16 cellular contexts compared by ENCODE assay signal in genomic region chr14:25034803-25035681, GRCh38. TPM values are rescaled to one million over a fixed set of nuclear protein-coding genes. Genes with fewer than 3 reads are reported as not detected.
DNase-seq lines count a peak whose midpoint lies in the region; ATAC-seq, FAIRE-seq and TF ChIP-seq lines count a peak whose summit lies in the region.
"Had no signal": no experiment of that assay in that cellular context is flagged by ENCODE, and none has a peak within 500 bp of the region (broad histone marks: within the 10 kb centered on the region; RNA-seq: fewer than 3 reads in every experiment).

No MANE protein-coding gene starts in this region.

- CTCF ChIA-PET in GM12878 (lab: Yijun Ruan, JAX), result interaction anchor here (1.0 to 6.2 kb wide), 15 partner anchors 9 to 300 kb away, joined by 3 to 90 read pairs (median 4); no protein-coding TSS in a partner anchor

- H3K9me3 Mint-ChIP-seq in type B pancreatic cell, result peaks cover 5% of the 10 kb centered on the region

- in situ Hi-C loops in GM12878 (cut with MboI), result no loop called here

- no peaks in the 10 kb centered on the region for H3K36me3 ChIP-seq in GM12878 (ENCODE audit: control insufficient read depth in 2 of 2, insufficient read depth in 2 of 2, low read length in 1 of 2)
- H3K36me3 ChIP-seq in pancreas, result no peaks in the 10 kb centered on the region

- POLR2A ChIA-PET in GM12878 (lab: Charles Lee), result interaction anchor here (0.6 to 1.9 kb wide), 4 partner anchors 149 to 231 kb away, joined by 3 to 7 read pairs (median 3); no protein-coding TSS in a partner anchor

- 28% methylated on average over 11 of the region's 11 CpGs for WGBS in GM12878 (ENCODE audit: insufficient coverage, insufficient replicate concordance, low lambda C conversion rate, missing lambda C conversion rate)
- 78 to 80% methylated on average over 11 of the region's 11 CpGs for WGBS in pancreas, 2 donors

- no peaks in the 10 kb centered on the region for H3K4me1 ChIP-seq in GM12878 (ENCODE audit: control insufficient read depth, insufficient read depth, low read length)
- H3K4me1 ChIP-seq in pancreas, result no peaks in the 10 kb centered on the region

- H4K20me1 ChIP-seq in GM12878 (ENCODE audit: control insufficient read depth, insufficient read depth), result no peaks in the 10 kb centered on the region

- SMC1A ChIA-PET in GM12878 (lab: Charles Lee; ENCODE audit: uncharacterized antibody, unreplicated experiment), result interaction anchor here (0.6 to 5.5 kb wide), 16 partner anchors 7 to 553 kb away, joined by 3 to 49 read pairs (median 4); no protein-coding TSS in a partner anchor

- H3K79me2 ChIP-seq in GM12878 (ENCODE audit: control insufficient read depth, insufficient read depth, low read length), result no peaks in the 10 kb centered on the region

- RAD21 ChIA-PET in GM12878 (lab: Charles Lee; ENCODE audit: unreplicated experiment), result interaction anchor here (0.7 to 5.3 kb wide), 14 partner anchors 10 to 324 kb away, joined by 3 to 50 read pairs (median 4); no protein-coding TSS in a partner anchor

- H3K27me3 ChIP-seq in GM12878 (replicated peaks in 1 of 2; ENCODE audit: control insufficient read depth in 2 of 2, insufficient read depth in 2 of 2, low read length in 1 of 2), result no peaks in the 10 kb centered on the region
- H3K27me3 ChIP-seq in pancreas, result no peaks in the 10 kb centered on the region

- TF ChIP-seq CTCF in GM12878 (IDR thresholded peaks at IDR 0.05 in 2 of 3, conservative IDR thresholded peaks at IDR 0.05 in 1 of 3; ENCODE audit: control insufficient read depth in 2 of 3, extremely low read depth in 1 of 3, insufficient read depth in 1 of 3, low read depth in 3 of 3, low read length in 3 of 3) (peak in 1 of 3 experiments; percentile 21; a peak in 1 of 6 replicates), pancreas (IDR thresholded peaks at IDR 0.05) (no peak), type B pancreatic cell (conservative IDR thresholded peaks at IDR 0.05) (no peak)

- no peak for TF ChIP-seq POLR2A in GM12878 (IDR thresholded peaks at IDR 0.05; ENCODE audit: low read depth, low read length)

- H3K4me3 Mint-ChIP-seq in type B pancreatic cell, result no peak overlapping the region

- H2AFZ ChIP-seq in GM12878 (ENCODE audit: control insufficient read depth, low read depth, low read length), result no peak overlapping the region

- BruUV-seq in GM12878 (replicated peaks; lab: Mats Ljungman, UMichigan), result no TSS peak

- no peak overlapping the region for H3K4me3 ChIP-seq in GM12878
- no peak overlapping the region for H3K4me3 ChIP-seq in pancreas

- H3K27ac ChIP-seq in GM12878 (ENCODE audit: control insufficient read depth, insufficient read depth) (no peak overlapping the region), pancreas (no peak overlapping the region)

- H3K9ac ChIP-seq in GM12878 (ENCODE audit: control insufficient read depth, insufficient read depth, low read length), result no peak overlapping the region

- H3K27me3 Mint-ChIP-seq in type B pancreatic cell, result no peaks in the 10 kb centered on the region

- TF ChIP-seq RAD21 in Ishikawa (IDR thresholded peaks at IDR 0.05; ENCODE audit: low read depth), result peak; percentile 34; the same call in 1 of the 2 replicates
- TF ChIP-seq RAD21 in GM12878 (IDR thresholded peaks at IDR 0.05; ENCODE audit: insufficient read depth, low read depth, low read length), result no peak

- H3K36me3 Mint-ChIP-seq in type B pancreatic cell, result no peaks in the 10 kb centered on the region

- FAIRE-seq in GM12878 (lab: Jason Lieb, UNC), result no peak
- peak; percentile 77 for FAIRE-seq in pancreas (lab: Jason Lieb, UNC)

- peak; percentile 11 for DNase-seq in DMS53 (lab: John Stamatoyannopoulos, UW)
- no peak for DNase-seq in DMS53 treated with DMSO at 0.1 percent for 48 hours (lab: John Stamatoyannopoulos, UW; ENCODE audit: unreplicated experiment)
- no peak for DNase-seq in GM12878 (ENCODE audit: low read depth, low spot score)
- no peak for DNase-seq in pancreas
- DNase-seq in NOMO-1 treated with DMSO at 0.1 percent for 48 hours (lab: John Stamatoyannopoulos, UW; ENCODE audit: unreplicated experiment), result no peak
- DNase-seq in type B pancreatic cell (ENCODE audit: extremely low spot score, unreplicated experiment), result no peak
- DNase-seq: 8988T, H7, IMR-90, Kasumi-1, NCI-H1930, NCI-H510A treated with DMSO at 0.1 percent for 48 hours, SHP77 had no signal

- H3K9me3 ChIP-seq in GM12878 (replicated peaks; ENCODE audit: control insufficient read depth, insufficient read depth, low read length) (no peaks in the 10 kb centered on the region; the same call in 2 of the 3 replicates), pancreas (no peaks in the 10 kb centered on the region)

- no peak overlapping the region for H3K27ac Mint-ChIP-seq in type B pancreatic cell

- TF ChIP-seq EP300 in Ishikawa (IDR thresholded peaks at IDR 0.05; ENCODE audit: borderline replicate concordance) (peak; percentile 68; the same call in 1 of the 2 replicates), GM12878 (IDR thresholded peaks at IDR 0.05; ENCODE audit: borderline replicate concordance in 1 of 2, control insufficient read depth in 1 of 2, low read depth in 2 of 2, low read length in 2 of 2) (no peak)

- H3K4me2 ChIP-seq in GM12878 (ENCODE audit: control insufficient read depth, insufficient read depth), result no peak overlapping the region

- intact Hi-C loops in GM12878 (cut with micrococcal nuclease; ENCODE audit: unreplicated experiment) (loop anchor here (5.0 to 10.0 kb wide), 2 partner anchors 97 to 300 kb away; no protein-coding TSS in a partner anchor), pancreas (cut with DNase I) (no loop called here)

- H3K4me1 Mint-ChIP-seq in type B pancreatic cell (ENCODE audit: unreplicated experiment), result no peaks in the 10 kb centered on the region

- ATAC-seq in GM12878, result 0 out of 3 replicates have a peak, but pooled peaks have one; percentile 10
- ATAC-seq in pancreas, result peak in 1 of 4 donors; percentile 35
- ATAC-seq in HG03025 (IDR thresholded peaks at IDR 0.05; ENCODE audit: low FRiP score, unreplicated experiment), result no peak
- ATAC-seq: SK-N-SH treated with all-trans-retinoic acid at 6 μM for 48 hours had no signal

TF ChIP-seq in GM12878, 131 proteins besides CTCF, POLR2A, EP300 and RAD21:
- no peak for TF ChIP-seq USF2 (IDR thresholded peaks at IDR 0.05; ENCODE audit: borderline replicate concordance, low read depth, low read length)

RNA-seq across cellular contexts. Expression of gene STXBP6, which starts 14.9 kb away (rescaled TPM):
- total RNA-seq in GM12878 (2013; cell fraction: nucleolus; rRNA removed), result 12.3 and 12.7 TPM in 2 replicates
- total RNA-seq in GM12878 (2014; rRNA removed), result 1.9 and 2.0 TPM in 2 replicates
- 1.6 and 1.8 TPM in 2 replicates for total RNA-seq in GM12878 (2014; rRNA removed; fragmentation: Illumina TruSeq; extraction: Trizol)
- total RNA-seq in GM12878 (2021), result 1.5 and 1.7 TPM in 2 replicates
- polyA plus RNA-seq in GM12878 (2011; ENCODE audit: low read depth), result 1.5 TPM
- 47.3 and 58.0 TPM in 2 replicates for polyA plus RNA-seq in GM12878 (2011; rRNA removed)
- 22.5 and 28.7 TPM in 2 replicates for polyA plus RNA-seq in GM12878 (2011; cell fraction: cytosol; rRNA removed)
- 18.2 and 19.0 TPM in 2 replicates for polyA plus RNA-seq in GM12878 (2011; cell fraction: nucleus; rRNA removed)
- 2.4 and 4.4 TPM in 2 replicates for polyA plus RNA-seq in GM12878 (2012)
- polyA plus RNA-seq in GM12878 (2014; fragmentation: Illumina TruSeq; extraction: Trizol), result 0.71 and 2.0 TPM in 2 replicates
- 1 to 10 TPM; 1.2 to 1.8 TPM for polyA plus RNA-seq in GM12878 (2014; fragmentation: Nextera tagmentation; extraction: Ambion mirVana)
- 1.8 TPM in 2 replicates for polyA plus RNA-seq in GM12878 (2014; rRNA removed)
- polyA plus RNA-seq in GM12878 (2016; fragmentation: Nextera tagmentation; extraction: Ambion mirVana), result 1 to 10 TPM; 1.9 to 2.8 TPM
- 21.7 and 26.0 TPM in 2 replicates for polyA minus RNA-seq in GM12878 (2011; rRNA and poly(A)+ RNA removed)
- 5.1 and 6.0 TPM in 2 replicates for polyA minus RNA-seq in GM12878 (2011; cell fraction: cytosol; rRNA and poly(A)+ RNA removed)
- polyA minus RNA-seq in GM12878 (2011; cell fraction: nucleus; rRNA and poly(A)+ RNA removed), result 17.7 and 24.8 TPM in 2 replicates
- 10 to 100 TPM; 20.7 to 28.5 (median 25.0) TPM for total RNA-seq in pancreas
- 10 to 100 TPM in 1 of 2 donors, 1 to 10 TPM in 1; 9.9 to 14.1 TPM for polyA plus RNA-seq in pancreas
- total RNA-seq in type B pancreatic cell (ENCODE audit: low replicate concordance), result 17.0 and 51.2 TPM in 2 replicates
